ENCODE assay signal across 16 cellular contexts in genomic region chr7:101170617-101171441, GRCh38. TPM values are rescaled to one million over a fixed set of nuclear protein-coding genes. Genes with fewer than 3 reads are reported as not detected.
DNase-seq lines count a peak whose midpoint lies in the region; FAIRE-seq and TF ChIP-seq lines count a peak whose summit lies in the region.
"Had no signal": no experiment of that assay in that cellular context is flagged by ENCODE, and none has a peak within 500 bp of the region (broad histone marks: within the 10 kb centered on the region; RNA-seq: fewer than 3 reads in every experiment).

No MANE protein-coding gene starts in this region.

- CTCF ChIA-PET in H1 (lab: Charles Lee; ENCODE audit: partially characterized antibody): interaction anchor here (0.6 to 3.0 kb wide), 26 partner anchors 8 to 276 kb away, joined by 3 to 38 read pairs (median 4); partner anchors contain the start of genes MOGAT3 and NAT16

- no peak overlapping the region; the same call in 1 of the 2 replicates for H3K18ac ChIP-seq in H1 (ENCODE audit: extremely low read depth, low read length)

- H3K79me1 ChIP-seq in H1 (ENCODE audit: low read depth, low read length): no peaks in the 10 kb centered on the region

- no peak overlapping the region for H2BK120ac ChIP-seq in H1 (replicated peaks; ENCODE audit: low read depth, low read length)

- H2BK20ac ChIP-seq in H1 (ENCODE audit: low read length): peak overlapping the region; percentile 98; the same call in 1 of the 2 replicates

- DNase-seq in activated T-cell treated with anti-CD3 and anti-CD28 coated beads, Interleukin-2, amount 50 U/mL, for 1 hour: peak; percentile 38
- no peak for DNase-seq in activated T-cell treated with anti-CD3 and anti-CD28 coated beads for 4 hours
- DNase-seq in HuH-7.5 (ENCODE audit: low spot score): peak; percentile 21
- DNase-seq in H1 (ENCODE audit: low read depth in 1 of 2, low spot score in 2 of 2): no peak
- no peak for DNase-seq in smooth muscle cell (lab: John Stamatoyannopoulos, UW; ENCODE audit: unreplicated experiment)
- DNase-seq in hypothalamus (lab: John Stamatoyannopoulos, UW): no peak
- no peak for DNase-seq in NCI-H2081 treated with DMSO at 0.1 percent for 48 hours (lab: John Stamatoyannopoulos, UW)
- DNase-seq in DMS114 treated with DMSO at 0.1 percent for 48 hours (lab: John Stamatoyannopoulos, UW; ENCODE audit: unreplicated experiment): no peak
- DNase-seq: cortex of kidney, HFFc6, IMR-90, islet precursor cell, NCI-H1930, small intestine had no signal

- no peak overlapping the region for H4K5ac ChIP-seq in H1 (ENCODE audit: insufficient read length, low read depth, low read length)

- H4K20me1 ChIP-seq in H1 (replicated peaks in 1 of 2; ENCODE audit: control insufficient read depth in 1 of 2, insufficient read depth in 2 of 2, low read length in 2 of 2): peaks cover 0 to 9% of the 10 kb centered on the region in 2 experiments
- no peaks in the 10 kb centered on the region for H4K20me1 ChIP-seq in smooth muscle cell (ENCODE audit: low read depth)

- H3K23me2 ChIP-seq in H1 (ENCODE audit: low read depth, low read length): peaks cover 33% of the 10 kb centered on the region

- FAIRE-seq in H1 (lab: Jason Lieb, UNC): no peak
- FAIRE-seq: small intestine had no signal

- no peak overlapping the region for H3K4ac ChIP-seq in H1 (replicated peaks; ENCODE audit: insufficient read length, low read depth, low read length)

- no peak for TF ChIP-seq EP300 in H1 (IDR thresholded peaks at IDR 0.05; ENCODE audit: borderline replicate concordance in 1 of 2, low read depth in 2 of 2, low read length in 2 of 2)

- H3K23ac ChIP-seq in H1 (ENCODE audit: insufficient read length): no peak overlapping the region

- H3K36me3 ChIP-seq in H1 (ENCODE audit: control insufficient read depth in 2 of 4, insufficient read depth in 4 of 4, low read length in 3 of 4) (no peaks in the 10 kb centered on the region), smooth muscle cell (ENCODE audit: low read depth) (no peaks in the 10 kb centered on the region)
- H3K36me3 ChIP-seq: SJSA1 had no signal

- no peak overlapping the region for H2AFZ ChIP-seq in H1 (ENCODE audit: low read length)
- no peak overlapping the region for H2AFZ ChIP-seq in smooth muscle cell (ENCODE audit: low read depth)

- H3K56ac ChIP-seq in H1 (replicated peaks; ENCODE audit: insufficient read length, low read depth, low read length): no peak overlapping the region

- TF ChIP-seq POLR2A in H1 (IDR thresholded peaks at IDR 0.05; ENCODE audit: control extremely low read depth in 1 of 2, low read depth in 2 of 2, low read length in 2 of 2): no peak

- H3K4me3 ChIP-seq in H1 (ENCODE audit: extremely low read depth in 1 of 4, insufficient read depth in 2 of 4, low read depth in 3 of 4, low read length in 4 of 4) (peak overlapping the region in 3 of 4 experiments; percentile 30 to 68 (median 44); a peak in 4 of 8 replicates), smooth muscle cell (no peak overlapping the region)
- H3K4me3 ChIP-seq: SJSA1 had no signal

- no peak for TF ChIP-seq RAD21 in H1 (IDR thresholded peaks at IDR 0.05 in 1 of 2, conservative IDR thresholded peaks at IDR 0.05 in 1 of 2; ENCODE audit: low read depth in 2 of 2, low read length in 2 of 2)

- peaks cover 11 to 71% (median 47%) of the 10 kb centered on the region in 4 experiments for H3K4me1 ChIP-seq in H1 (replicated peaks in 1 of 4; ENCODE audit: control insufficient read depth in 3 of 4, insufficient read depth in 4 of 4, low read length in 3 of 4)
- H3K4me1 ChIP-seq in smooth muscle cell (ENCODE audit: low read depth): peaks cover 33% of the 10 kb centered on the region

- no peak overlapping the region for H3K9ac ChIP-seq in H1 (replicated peaks in 1 of 4; ENCODE audit: extremely low read depth in 1 of 4, low read depth in 3 of 4, low read length in 3 of 4)
- no peak overlapping the region for H3K9ac ChIP-seq in smooth muscle cell (ENCODE audit: low read depth)

- TF ChIP-seq CTCF in H1 (IDR thresholded peaks at IDR 0.05; ENCODE audit: control extremely low read depth in 1 of 3, insufficient read depth in 1 of 3, low read depth in 1 of 3, low read length in 3 of 3): no peak
- peak; percentile 2 for TF ChIP-seq CTCF in smooth muscle cell (IDR thresholded peaks at IDR 0.05; ENCODE audit: borderline replicate concordance, insufficient read depth, poor library complexity, severe bottlenecking)

- H3F3A ChIP-seq in smooth muscle cell (ENCODE audit: low read depth): peaks cover 10% of the 10 kb centered on the region

- POLR2A ChIA-PET in H1 (lab: Charles Lee; ENCODE audit: partially characterized antibody): interaction anchor here (0.6 to 2.2 kb wide), 10 partner anchors 8 to 315 kb away, joined by 3 to 10 read pairs (median 4); no protein-coding TSS in a partner anchor

- no peak overlapping the region for H3K14ac ChIP-seq in H1 (ENCODE audit: insufficient read length)

- H2BK15ac ChIP-seq in H1 (ENCODE audit: low read length): peak overlapping the region; percentile 98; the same call in 1 of the 2 replicates

- no peak overlapping the region for H2BK5ac ChIP-seq in H1 (ENCODE audit: low read depth, low read length)

- 8% methylated on average over 17 of the region's 17 CpGs; no CpG with 5 or more reads in 1 of the 2 experiments for WGBS in H1 (ENCODE audit: extremely low coverage in 1 of 2, insufficient coverage in 1 of 2, insufficient read length in 1 of 2, insufficient replicate concordance in 2 of 2, low coverage in 1 of 2, low lambda C conversion rate in 2 of 2, missing lambda C conversion rate in 1 of 2), 2 experiments
- WGBS in smooth muscle cell (ENCODE audit: low lambda C conversion rate): 8% methylated on average over 17 of the region's 17 CpGs

- peak overlapping the region; percentile 87; the same call in 1 of the 2 replicates for H2BK12ac ChIP-seq in H1 (ENCODE audit: low read depth, low read length)

- H4K8ac ChIP-seq in H1 (ENCODE audit: extremely low read depth, insufficient read depth, low read length): no peak overlapping the region

- no peak overlapping the region for H4K91ac ChIP-seq in H1 (replicated peaks; ENCODE audit: insufficient read length, low read length)

- H2AK5ac ChIP-seq in H1 (ENCODE audit: low read depth, low read length): no peak overlapping the region

- no peaks in the 10 kb centered on the region for H3K9me3 ChIP-seq in H1 (ENCODE audit: insufficient read depth in 2 of 2, low read depth in 1 of 2, low read length in 1 of 2)
- no peaks in the 10 kb centered on the region for H3K9me3 ChIP-seq in smooth muscle cell (replicated peaks; ENCODE audit: low read depth)
- H3K9me3 ChIP-seq: SJSA1 had no signal

- H3K4me2 ChIP-seq in H1 (ENCODE audit: insufficient read depth in 1 of 2, low read depth in 2 of 2, low read length in 2 of 2) (peak overlapping the region; percentile 44 to 95), smooth muscle cell (no peak overlapping the region)

- no peak overlapping the region for H3K27ac ChIP-seq in H1 (ENCODE audit: low read depth, low read length)
- H3K27ac ChIP-seq in smooth muscle cell (ENCODE audit: low read depth): no peak overlapping the region
- H3K27ac ChIP-seq: SJSA1 had no signal

- H3K79me2 ChIP-seq in H1 (ENCODE audit: control insufficient read depth in 1 of 2, insufficient read depth in 2 of 2, low read length in 2 of 2) (no peaks in the 10 kb centered on the region), smooth muscle cell (ENCODE audit: low read depth) (no peaks in the 10 kb centered on the region)

- H3K27me3 ChIP-seq in H1 (replicated peaks in 1 of 4; ENCODE audit: control insufficient read depth in 3 of 4, extremely low read depth in 1 of 4, insufficient read depth in 3 of 4, low read length in 3 of 4): peaks cover 54 to 96% (median 84%) of the 10 kb centered on the region in 4 experiments
- peaks cover 77% of the 10 kb centered on the region for H3K27me3 ChIP-seq in smooth muscle cell (ENCODE audit: low read depth)

RNA-seq across cellular contexts. Expression of gene VGF, which starts 5.5 kb away (rescaled TPM):
- total RNA-seq in H1 (2021; fragmentation: NEBNext Ultra II Directional; extraction: Animal tissue kit (Norgen Biotek cat#: 25700)): 7.0 and 7.4 TPM in 2 replicates
- polyA plus RNA-seq in H1 (2011; rRNA removed) (1.6 and 3.0 TPM in 2 replicates), smooth muscle cell (0.20 and 0.25 TPM in 2 replicates)
- 2.2 TPM for polyA plus RNA-seq in H1 (2011; cell fraction: cytosol; rRNA removed)
- 4.2 TPM for polyA plus RNA-seq in H1 (2011; cell fraction: nucleus; rRNA removed)
- polyA plus RNA-seq in H1 (2012, experiment 1 of 2): 8.2 to 13.3 TPM (median 11.5 TPM) in 4 replicates
- 6.6 TPM for polyA plus RNA-seq in H1 (2012, experiment 2 of 2)
- 29.9 TPM for polyA plus RNA-seq in H1 (2013, experiment 1 of 2)
- polyA plus RNA-seq in H1 (2013, experiment 2 of 2): 28.2 TPM
- polyA minus RNA-seq in H1 (2011; rRNA and poly(A)+ RNA removed): 0.19 and 0.20 TPM in 2 replicates
- 3.1 TPM for polyA minus RNA-seq in H1 (2011; cell fraction: cytosol; rRNA and poly(A)+ RNA removed)
- 1.2 TPM for polyA minus RNA-seq in H1 (2011; cell fraction: nucleus; rRNA and poly(A)+ RNA removed)
- 0.85 TPM in 1 of 2 replicates, not detected in the other for total RNA-seq in smooth muscle cell
- total RNA-seq: SJSA1, urinary bladder had no signal

RNA-seq across cellular contexts. Expression of gene NAT16, which starts 9.3 kb away (rescaled TPM):
- total RNA-seq in H1 (2021; fragmentation: NEBNext Ultra II Directional; extraction: Animal tissue kit (Norgen Biotek cat#: 25700)): 0.84 and 1.0 TPM in 2 replicates
- 0.26 and 0.47 TPM in 2 replicates for polyA plus RNA-seq in H1 (2011; rRNA removed)
- 1.1 TPM for polyA plus RNA-seq in H1 (2011; cell fraction: cytosol; rRNA removed)
- 1.7 TPM for polyA plus RNA-seq in H1 (2011; cell fraction: nucleus; rRNA removed)
- polyA plus RNA-seq in H1 (2012, experiment 1 of 2): 0.62 to 1.2 TPM (median 0.80 TPM) in 4 replicates
- 0.59 TPM for polyA plus RNA-seq in H1 (2012, experiment 2 of 2)
- 0.55 TPM for polyA plus RNA-seq in H1 (2013, experiment 1 of 2)
- polyA plus RNA-seq in H1 (2013, experiment 2 of 2): 0.37 TPM
- 0.16 TPM in 1 of 2 replicates, not detected in the other for polyA minus RNA-seq in H1 (2011; rRNA and poly(A)+ RNA removed)
- polyA minus RNA-seq in H1 (2011; cell fraction: cytosol; rRNA and poly(A)+ RNA removed): not detected
- polyA minus RNA-seq in H1 (2011; cell fraction: nucleus; rRNA and poly(A)+ RNA removed): 1.00 TPM
- total RNA-seq in smooth muscle cell: not detected in 2 replicates
- polyA plus RNA-seq in smooth muscle cell: not detected in 2 replicates
- total RNA-seq: HFFc6, IMR-90, SJSA1, urinary bladder had no signal
- polyA plus RNA-seq: urinary bladder had no signal

RNA-seq across cellular contexts. Expression of gene AP1S1, which starts 16.6 kb away (rescaled TPM):
- 56.0 and 56.1 TPM in 2 replicates for total RNA-seq in H1 (2021; fragmentation: NEBNext Ultra II Directional; extraction: Animal tissue kit (Norgen Biotek cat#: 25700))
- polyA plus RNA-seq in H1 (2011; rRNA removed) (59.3 and 72.3 TPM in 2 replicates), smooth muscle cell (44.0 and 51.2 TPM in 2 replicates)
- 115 TPM for polyA plus RNA-seq in H1 (2011; cell fraction: cytosol; rRNA removed)
- 109 TPM for polyA plus RNA-seq in H1 (2011; cell fraction: nucleus; rRNA removed)
- 81.1 to 105 TPM (median 95.8 TPM) in 4 replicates for polyA plus RNA-seq in H1 (2012, experiment 1 of 2)
- polyA plus RNA-seq in H1 (2012, experiment 2 of 2): 90.0 TPM
- polyA plus RNA-seq in H1 (2013, experiment 1 of 2): 35.2 TPM
- 33.6 TPM for polyA plus RNA-seq in H1 (2013, experiment 2 of 2)
- polyA minus RNA-seq in H1 (2011; rRNA and poly(A)+ RNA removed): 47.0 and 58.4 TPM in 2 replicates
- 17.9 TPM for polyA minus RNA-seq in H1 (2011; cell fraction: cytosol; rRNA and poly(A)+ RNA removed)
- polyA minus RNA-seq in H1 (2011; cell fraction: nucleus; rRNA and poly(A)+ RNA removed): 16.7 TPM
- total RNA-seq in smooth muscle cell: 104 and 105 TPM in 2 replicates

RNA-seq across cellular contexts. Expression of gene MOGAT3, which starts 30.0 kb away (rescaled TPM):
- 0.82 TPM in 1 of 2 replicates, not detected in the other for total RNA-seq in H1 (2021; fragmentation: NEBNext Ultra II Directional; extraction: Animal tissue kit (Norgen Biotek cat#: 25700))
- polyA plus RNA-seq in H1 (2011; rRNA removed) (0.21 and 0.58 TPM in 2 replicates), smooth muscle cell (0.38 TPM in 1 of 2 replicates, not detected in the other)
- 0.48 TPM for polyA plus RNA-seq in H1 (2011; cell fraction: cytosol; rRNA removed)
- polyA plus RNA-seq in H1 (2011; cell fraction: nucleus; rRNA removed): 0.76 TPM
- 0.23 to 0.61 TPM (median 0.24 TPM) in 3 of 4 replicates, not detected in the other for polyA plus RNA-seq in H1 (2012, experiment 1 of 2)
- polyA plus RNA-seq in H1 (2012, experiment 2 of 2): 0.14 TPM
- 0.59 TPM for polyA plus RNA-seq in H1 (2013, experiment 1 of 2)
- 0.72 TPM for polyA plus RNA-seq in H1 (2013, experiment 2 of 2)
- 1.9 TPM in 1 of 2 replicates, not detected in the other for polyA minus RNA-seq in H1 (2011; rRNA and poly(A)+ RNA removed)
- not detected for polyA minus RNA-seq in H1 (2011; cell fraction: cytosol; rRNA and poly(A)+ RNA removed)
- polyA minus RNA-seq in H1 (2011; cell fraction: nucleus; rRNA and poly(A)+ RNA removed): 1.3 TPM
- not detected in 2 replicates for total RNA-seq in smooth muscle cell
- total RNA-seq: HFFc6, IMR-90, SJSA1, urinary bladder had no signal
- polyA plus RNA-seq: IMR-90, urinary bladder had no signal

RNA-seq across cellular contexts. Expression of gene SERPINE1, which starts 43.9 kb away (rescaled TPM):
- total RNA-seq in H1 (2021; fragmentation: NEBNext Ultra II Directional; extraction: Animal tissue kit (Norgen Biotek cat#: 25700)): 5.6 and 6.8 TPM in 2 replicates
- 3.7 and 3.8 TPM in 2 replicates for polyA plus RNA-seq in H1 (2011; rRNA removed)
- 3.4 TPM for polyA plus RNA-seq in H1 (2011; cell fraction: cytosol; rRNA removed)
- polyA plus RNA-seq in H1 (2011; cell fraction: nucleus; rRNA removed): 2.8 TPM
- 2.5 to 2.9 TPM (median 2.7 TPM) in 4 replicates for polyA plus RNA-seq in H1 (2012, experiment 1 of 2)
- polyA plus RNA-seq in H1 (2012, experiment 2 of 2): 1.9 TPM
- polyA plus RNA-seq in H1 (2013, experiment 1 of 2): 20.1 TPM
- polyA plus RNA-seq in H1 (2013, experiment 2 of 2): 28.6 TPM
- polyA minus RNA-seq in H1 (2011; rRNA and poly(A)+ RNA removed): 4.2 and 4.4 TPM in 2 replicates
- polyA minus RNA-seq in H1 (2011; cell fraction: cytosol; rRNA and poly(A)+ RNA removed): 1.9 TPM
- polyA minus RNA-seq in H1 (2011; cell fraction: nucleus; rRNA and poly(A)+ RNA removed): 1.00 TPM
- 387 and 435 TPM in 2 replicates for total RNA-seq in smooth muscle cell
- polyA plus RNA-seq in smooth muscle cell: 460 and 495 TPM in 2 replicates

Comparison
In these comparisons a context has a peak if more than half of its experiments do, and no peak if none do; other contexts are left out.
1. DNase-seq: peak in activated T-cell treated with anti-CD3 and anti-CD28 coated beads, Interleukin-2, amount 50 U/mL, for 1 hour (single experiment) and HuH-7.5 (single experiment); none in activated T-cell treated with anti-CD3 and anti-CD28 coated beads for 4 hours (single experiment), H1 (0 of 2), smooth muscle cell (single experiment), hypothalamus (0 of 51), NCI-H2081 treated with DMSO at 0.1 percent for 48 hours (single experiment) and DMS114 treated with DMSO at 0.1 percent for 48 hours (single experiment).